In genomic region chr4:182799515-182800215, GRCh38 we compare ENCODE assay signal across 21 cellular contexts.
A peak's percentile ranks its signal among the peaks of the same experiment; 100 is the strongest.
DNase-seq lines count a peak whose midpoint lies in the region; ATAC-seq, FAIRE-seq and TF ChIP-seq lines count a peak whose summit lies in the region.
"Had no signal": no experiment of that assay in that cellular context is flagged by ENCODE, and none has a peak within 500 bp of the region (broad histone marks: within the 10 kb centered on the region; RNA-seq: fewer than 3 reads in every experiment).

No MANE protein-coding gene starts in this region.

- no peaks in the 10 kb centered on the region for H4K20me1 ChIP-seq in osteoblast (ENCODE audit: insufficient read depth, low read length)
- H4K20me1 ChIP-seq: BLaER1 treated with 17β-estradiol and CSF1 and Interleukin-3, amounts not matched to agents 10 nM and 100 nM had no signal

- no peak for ATAC-seq in HG03521 (IDR thresholded peaks at IDR 0.05; ENCODE audit: unreplicated experiment)
- ATAC-seq: K562 had no signal

- H3K4me2 ChIP-seq in osteoblast (ENCODE audit: insufficient read depth, low read length): no peak overlapping the region
- H3K4me2 ChIP-seq: BLaER1 treated with 17β-estradiol and CSF1 and Interleukin-3, amounts not matched to agents 10 nM and 100 nM had no signal

- H3K27me3 ChIP-seq in osteoblast (ENCODE audit: insufficient read depth, low read length) (no peaks in the 10 kb centered on the region), testis (no peaks in the 10 kb centered on the region)
- H3K27me3 ChIP-seq: BLaER1 treated with 17β-estradiol and CSF1 and Interleukin-3, amounts not matched to agents 10 nM and 100 nM had no signal

- TF ChIP-seq CTCF in osteoblast (IDR thresholded peaks at IDR 0.05; ENCODE audit: extremely low read depth, low read depth, low read length) (no peak), testis (IDR thresholded peaks at IDR 0.05) (no peak)

- H3K79me2 ChIP-seq in osteoblast (ENCODE audit: insufficient read depth, low read length): no peaks in the 10 kb centered on the region

- no peak for DNase-seq in HTR-8/SVneo (ENCODE audit: insufficient read length, low spot score)
- peak; percentile 68 for DNase-seq in osteoblast (ENCODE audit: insufficient read length, low spot score, missing footprints)
- DNase-seq in testis: peak; percentile 53
- no peak for DNase-seq in kidney tubule cell (ENCODE audit: low spot score)
- DNase-seq in activated CD8-positive, alpha-beta memory T cell treated with anti-CD3 and anti-CD28 coated beads, Interleukin-2, amount 50 U/mL, for 4 hours: no peak
- DNase-seq: ACHN; AML-193; Caco-2; CD4-positive, CD25-positive, alpha-beta regulatory T cell; HCEC 1CT; IMR-90 had no signal

- intact Hi-C loops in testis (cut with DNase I; ENCODE audit: low total_unique reads): loop anchor here (10.0 kb wide), 1 partner anchor 315 kb away; no protein-coding TSS in a partner anchor

- H3K36me3 ChIP-seq in osteoblast (ENCODE audit: insufficient read depth, low read length) (no peaks in the 10 kb centered on the region), testis (ENCODE audit: low read depth, missing control alignments) (no peaks in the 10 kb centered on the region)

- TF ChIP-seq POLR2A in testis (IDR thresholded peaks at IDR 0.05): no peak

- H3K9me3 ChIP-seq in osteoblast (ENCODE audit: low read depth, low read length): no peaks in the 10 kb centered on the region
- H3K9me3 ChIP-seq in testis: no peaks in the 10 kb centered on the region
- H3K9me3 ChIP-seq: Caco-2 had no signal

- H2AFZ ChIP-seq in osteoblast (ENCODE audit: low read length): no peak overlapping the region

- H3K27ac ChIP-seq in osteoblast (ENCODE audit: low read depth, low read length): no peak overlapping the region
- no peak overlapping the region for H3K27ac ChIP-seq in testis
- H3K27ac ChIP-seq: BLaER1 treated with 17β-estradiol and CSF1 and Interleukin-3, amounts not matched to agents 10 nM and 100 nM; HL-60 had no signal

- H3K4me3 ChIP-seq in osteoblast (ENCODE audit: insufficient read depth, low read length) (no peak overlapping the region), testis (peak overlapping the region; percentile 40 to 45)
- H3K4me3 ChIP-seq: K562 had no signal

- WGBS in testis, 2 donors: 72 to 84% methylated on average over 5 to 85 of the region's 85 CpGs

- H3K4me1 ChIP-seq in osteoblast (ENCODE audit: insufficient read depth, low read length) (no peaks in the 10 kb centered on the region), testis (no peaks in the 10 kb centered on the region)
- H3K4me1 ChIP-seq: Caco-2 had no signal

- FAIRE-seq in HTR-8/SVneo (lab: Jason Lieb, UNC): peak; percentile 55
- FAIRE-seq: A204.1, D721Med, G401.6, GM12891, GM19239, H1, K562 had no signal

Comparison
In these comparisons a context has a peak if more than half of its experiments do, and no peak if none do; other contexts are left out.
1. DNase-seq: peak in osteoblast (single experiment) and testis (single experiment); none in HTR-8/SVneo (single experiment), kidney tubule cell (single experiment) and activated CD8-positive, alpha-beta memory T cell treated with anti-CD3 and anti-CD28 coated beads, Interleukin-2, amount 50 U/mL, for 4 hours (single experiment).